19 cellular contexts compared by ENCODE assay signal in the genomic region with DNA sequence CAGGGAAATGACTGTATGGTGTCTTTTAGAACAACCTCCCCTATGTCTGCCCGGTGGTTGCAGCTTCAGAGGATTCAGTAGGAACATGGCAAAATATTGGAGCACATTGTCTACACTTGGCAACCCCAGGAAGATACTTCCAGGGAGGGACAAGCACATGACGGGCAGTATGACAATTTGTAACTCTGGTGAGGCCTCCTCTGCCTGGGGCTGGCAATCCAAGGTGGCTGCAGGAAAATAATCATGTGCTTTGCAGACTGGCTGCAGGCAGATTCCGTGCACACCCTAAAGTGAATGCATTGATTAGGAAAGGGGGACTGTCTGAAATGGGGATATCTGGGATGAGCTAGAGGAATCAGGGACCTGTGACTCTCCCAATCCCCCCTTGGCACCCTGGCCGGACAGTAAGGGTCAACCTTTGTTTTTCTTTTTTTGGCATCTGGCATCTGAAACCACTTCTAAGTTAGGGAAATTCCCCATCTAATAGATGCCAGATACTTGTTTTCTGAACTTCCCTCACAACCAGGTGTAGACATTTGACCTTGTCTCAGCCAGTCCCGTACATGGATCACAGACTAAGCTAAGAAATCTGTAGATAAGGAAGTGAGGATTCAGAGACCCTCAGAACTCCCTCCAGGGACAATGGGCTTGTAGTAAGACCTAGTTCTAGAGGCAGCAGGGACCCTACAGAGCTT. TPM values are rescaled to one million over a fixed set of nuclear protein-coding genes. Genes with fewer than 3 reads are reported as not detected.
DNase-seq lines count a peak whose midpoint lies in the region; ATAC-seq and TF ChIP-seq lines count a peak whose summit lies in the region.
"Had no signal": no experiment of that assay in that cellular context is flagged by ENCODE, and none has a peak within 500 bp of the region (broad histone marks: within the 10 kb centered on the region; RNA-seq: fewer than 3 reads in every experiment).

No MANE protein-coding gene starts in this region.

- DNase-seq in HEK293T (ENCODE audit: extremely low spot score) (peak; percentile 1), MM.1S (peak; percentile 66), naive B cell (no peak), DMS53 treated with DMSO at 0.1 percent for 48 hours (lab: John Stamatoyannopoulos, UW; ENCODE audit: unreplicated experiment) (no peak), gastrocnemius medialis (no peak)
- DNase-seq: ACHN; BE2C; C1 segment of cervical spinal cord; CD4-positive, CD25-positive, alpha-beta regulatory T cell; CD8-positive, alpha-beta memory T cell; COR-L47; DMS 273 treated with DMSO at 0.1 percent for 48 hours; DMS53; GM23248; HFFc6; IMR-90 had no signal

- H2AFZ ChIP-seq in MM.1S (ENCODE audit: low read length): peak overlapping the region; percentile 95
- H2AFZ ChIP-seq: GM23248 had no signal

- in situ Hi-C loops in gastrocnemius medialis (cut with MboI; ENCODE audit: low sequenced_read_pairs in 4 of 4): no loop called here

- no peaks in the 10 kb centered on the region for H3K9me3 Mint-ChIP-seq in naive B cell
- H3K9me3 Mint-ChIP-seq: CD8-positive, alpha-beta memory T cell; HFFc6 had no signal

- H3K27me3 Mint-ChIP-seq in naive B cell: peaks cover 21 to 34% (median 22%) of the 10 kb centered on the region in 3 donors

- H3K4me3 ChIP-seq in MM.1S (ENCODE audit: low read length) (peak overlapping the region; percentile 50), gastrocnemius medialis (no peak overlapping the region)
- H3K4me3 ChIP-seq: GM23248, HAP-1 had no signal

- H3K27ac ChIP-seq in MM.1S (ENCODE audit: low read length) (peak overlapping the region; percentile 86), gastrocnemius medialis (no peak overlapping the region)
- H3K27ac ChIP-seq: GM23248 had no signal

- H4K20me1 ChIP-seq in MM.1S (ENCODE audit: insufficient read depth, low read length): no peaks in the 10 kb centered on the region

- TF ChIP-seq CTCF in MM.1S (IDR thresholded peaks at IDR 0.05; ENCODE audit: low read length): no peak
- TF ChIP-seq CTCF in gastrocnemius medialis (IDR thresholded peaks at IDR 0.05 in 4 of 5, conservative IDR thresholded peaks at IDR 0.05 in 1 of 5): no peak

- no peaks in the 10 kb centered on the region for H3K9me3 ChIP-seq in MM.1S (replicated peaks; ENCODE audit: insufficient read depth, low read length)
- no peaks in the 10 kb centered on the region for H3K9me3 ChIP-seq in gastrocnemius medialis
- H3K9me3 ChIP-seq: BE2C, HAP-1 had no signal

- no peaks in the 10 kb centered on the region for H3K9me2 ChIP-seq in MM.1S (replicated peaks; ENCODE audit: insufficient read depth, low read length)

- CTCF ChIA-PET in HEK293T (lab: Yijun Ruan, JAX): no interaction called here

- H3K4me1 ChIP-seq in MM.1S (ENCODE audit: low read length): peaks cover 29% of the 10 kb centered on the region
- H3K4me1 ChIP-seq in gastrocnemius medialis: no peaks in the 10 kb centered on the region
- H3K4me1 ChIP-seq: BE2C, HAP-1 had no signal

- intact Hi-C loops in gastrocnemius medialis (cut with DNase I; ENCODE audit: low total_unique reads): no loop called here

- H3K79me2 ChIP-seq in MM.1S (ENCODE audit: low read length): no peaks in the 10 kb centered on the region

- H3K27ac Mint-ChIP-seq in naive B cell: no peak overlapping the region
- H3K27ac Mint-ChIP-seq: CD4-positive, CD25-positive, alpha-beta regulatory T cell; HFFc6 had no signal

- H3K4me1 Mint-ChIP-seq in naive B cell: peaks cover 0 to 5% (median 0%) of the 10 kb centered on the region in 3 donors
- H3K4me1 Mint-ChIP-seq: CD4-positive, CD25-positive, alpha-beta regulatory T cell; CD8-positive, alpha-beta memory T cell had no signal

- peak overlapping the region; percentile 41; the same call in 1 of the 2 replicates for H3K9ac ChIP-seq in MM.1S (ENCODE audit: low read length)
- H3K9ac ChIP-seq: GM23248 had no signal

- H3F3A ChIP-seq in MM.1S (ENCODE audit: insufficient read depth, low read length): peaks cover 21% of the 10 kb centered on the region

- H3K4me2 ChIP-seq in MM.1S (ENCODE audit: low read depth, low read length): peak overlapping the region; percentile 100

- H3K36me3 Mint-ChIP-seq in naive B cell: no peaks in the 10 kb centered on the region
- H3K36me3 Mint-ChIP-seq: CD4-positive, CD25-positive, alpha-beta regulatory T cell; CD8-positive, alpha-beta memory T cell had no signal

- no peak for TF ChIP-seq POLR2A in gastrocnemius medialis (IDR thresholded peaks at IDR 0.05)

- H3K27me3 ChIP-seq in MM.1S (replicated peaks; ENCODE audit: insufficient read depth, low read length): no peaks in the 10 kb centered on the region
- peaks cover 0 to 5% (median 0%) of the 10 kb centered on the region in 3 donors for H3K27me3 ChIP-seq in gastrocnemius medialis
- H3K27me3 ChIP-seq: BE2C had no signal

- POLR2A ChIA-PET in HEK293T (lab: Yijun Ruan, JAX): no interaction called here

- peak; percentile 34 to 48 for ATAC-seq in naive B cell (ENCODE audit: low read depth in 2 of 2)
- ATAC-seq in GM21423 (IDR thresholded peaks at IDR 0.05; ENCODE audit: unreplicated experiment): no peak
- no peak for ATAC-seq in gastrocnemius medialis

- H3K36me3 ChIP-seq in MM.1S (replicated peaks; ENCODE audit: insufficient read depth, low read length): no peaks in the 10 kb centered on the region
- H3K36me3 ChIP-seq in gastrocnemius medialis: no peaks in the 10 kb centered on the region
- H3K36me3 ChIP-seq: BE2C, HAP-1 had no signal

- no peak overlapping the region for H3K4me3 Mint-ChIP-seq in naive B cell
- H3K4me3 Mint-ChIP-seq: CD4-positive, CD25-positive, alpha-beta regulatory T cell; CD8-positive, alpha-beta memory T cell; HFFc6 had no signal

TF ChIP-seq in HEK293T, 16 proteins besides CTCF, POLR2A, EP300 and RAD21:
- TF ChIP-seq NFRKB (IDR thresholded peaks at IDR 0.05) (no peak), CTBP1 (IDR thresholded peaks at IDR 0.05; ENCODE audit: borderline replicate concordance) (no peak), ARNT (IDR thresholded peaks at IDR 0.05) (no peak), FOXM1 (IDR thresholded peaks at IDR 0.05; ENCODE audit: borderline replicate concordance) (no peak), SUZ12 (IDR thresholded peaks at IDR 0.05) (no peak), TARDBP (IDR thresholded peaks at IDR 0.05) (no peak), LEF1 (IDR thresholded peaks at IDR 0.05; ENCODE audit: borderline replicate concordance) (no peak), SP1 (IDR thresholded peaks at IDR 0.05) (no peak), L3MBTL2 (conservative IDR thresholded peaks at IDR 0.05) (no peak), ZNF384 (IDR thresholded peaks at IDR 0.05) (no peak), FOXK2 (IDR thresholded peaks at IDR 0.05) (no peak), FOXA1 (IDR thresholded peaks at IDR 0.05) (no peak), HDGF (IDR thresholded peaks at IDR 0.05; ENCODE audit: borderline replicate concordance) (no peak)
- TF ChIP-seq, protein P1, sequence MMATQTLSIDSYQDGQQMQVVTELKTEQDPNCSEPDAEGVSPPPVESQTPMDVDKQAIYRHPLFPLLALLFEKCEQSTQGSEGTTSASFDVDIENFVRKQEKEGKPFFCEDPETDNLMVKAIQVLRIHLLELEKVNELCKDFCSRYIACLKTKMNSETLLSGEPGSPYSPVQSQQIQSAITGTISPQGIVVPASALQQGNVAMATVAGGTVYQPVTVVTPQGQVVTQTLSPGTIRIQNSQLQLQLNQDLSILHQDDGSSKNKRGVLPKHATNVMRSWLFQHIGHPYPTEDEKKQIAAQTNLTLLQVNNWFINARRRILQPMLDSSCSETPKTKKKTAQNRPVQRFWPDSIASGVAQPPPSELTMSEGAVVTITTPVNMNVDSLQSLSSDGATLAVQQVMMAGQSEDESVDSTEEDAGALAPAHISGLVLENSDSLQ (IDR thresholded peaks at IDR 0.05): no peak

RNA-seq across cellular contexts. Expression of a gene that starts 10.5 kb away (rescaled TPM):
- polyA plus RNA-seq in naive B cell (ENCODE audit: low read depth in 6 of 6): not detected
- not detected for total RNA-seq in gastrocnemius medialis
- total RNA-seq: CD4-positive, CD25-positive, alpha-beta regulatory T cell; CD8-positive, alpha-beta memory T cell; GM23248; H4; HFFc6; IMR-90 had no signal
- polyA plus RNA-seq: CD4-positive, CD25-positive, alpha-beta regulatory T cell; CD8-positive, alpha-beta memory T cell; GM23248; IMR-90 had no signal

RNA-seq across cellular contexts. Expression of a gene that starts 29.9 kb away (rescaled TPM):
- 10 to 100 TPM in 1 of 6 donors, 1 to 10 TPM in 5; 4.8 to 13.1 (median 7.7) TPM for polyA plus RNA-seq in naive B cell (ENCODE audit: low read depth in 6 of 6)
- total RNA-seq in gastrocnemius medialis: 100 to 1,000 TPM in 3 of 4 donors, 10 to 100 TPM in 1; 75.6 to 112 (median 107) TPM

RNA-seq across cellular contexts. Expression of a gene that starts 37.9 kb away (rescaled TPM):
- polyA plus RNA-seq in naive B cell (ENCODE audit: low read depth in 6 of 6): 1 to 10 TPM in 2 of 6 donors, under 1 TPM in 2, not detected in 2; 0.70 to 1.6 (median 1.2) TPM
- 10 to 100 TPM in 3 of 4 donors, 1 to 10 TPM in 1; 7.5 to 14.6 (median 13.0) TPM for total RNA-seq in gastrocnemius medialis
- total RNA-seq: CD4-positive, CD25-positive, alpha-beta regulatory T cell; GM23248; H4; HFFc6; IMR-90 had no signal
- polyA plus RNA-seq: CD8-positive, alpha-beta memory T cell; GM23248; IMR-90 had no signal

Comparison
In these comparisons a context has a peak if more than half of its experiments do, and no peak if none do; other contexts are left out.
1. DNase-seq: peak in HEK293T (single experiment) and MM.1S (single experiment); none in naive B cell (single experiment), DMS53 treated with DMSO at 0.1 percent for 48 hours (single experiment) and gastrocnemius medialis (0 of 2).
2. ATAC-seq: peak in naive B cell (2 of 2); none in GM21423 (single experiment) and gastrocnemius medialis (0 of 2).